Comparison of ENCODE assay signal across 15 cellular contexts in the genomic region with DNA sequence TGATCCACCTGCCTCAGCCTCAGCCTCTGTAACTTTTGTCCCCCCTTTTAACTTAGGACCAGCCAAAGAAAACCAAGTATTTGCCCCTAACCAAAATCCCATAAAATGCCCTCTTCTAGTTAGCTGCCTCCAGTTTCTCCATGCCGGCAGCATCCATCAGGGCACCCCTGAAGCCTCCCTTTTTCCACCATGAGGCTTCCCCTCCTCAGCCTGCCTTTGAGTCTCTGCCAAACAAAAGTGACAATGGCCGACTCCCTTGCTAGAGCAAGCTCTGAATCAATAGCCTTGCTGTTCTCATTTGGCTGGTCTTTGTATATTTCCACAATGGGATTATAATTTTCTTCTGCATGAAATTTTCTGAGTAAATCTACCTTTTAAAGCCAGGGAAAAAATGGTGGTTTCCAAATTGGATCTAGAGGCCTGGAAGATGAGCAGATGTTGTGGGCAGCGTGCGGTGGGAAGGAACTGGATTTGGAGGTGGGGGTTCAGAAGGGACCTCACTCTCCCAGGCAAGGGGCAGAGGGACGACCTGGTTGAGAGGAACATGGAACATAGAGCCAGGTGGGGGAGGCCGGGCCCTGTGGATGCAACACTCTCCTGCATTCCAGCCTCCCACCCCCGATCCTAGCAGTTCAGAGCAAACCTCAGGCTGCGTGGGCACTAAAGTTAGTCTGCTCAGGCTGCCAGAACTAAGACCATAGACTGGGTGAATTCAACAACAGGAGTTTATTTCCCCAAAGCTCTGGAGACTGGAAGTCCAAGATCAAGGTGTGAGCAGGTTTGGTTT.
"Had no signal": no experiment of that assay in that cellular context is flagged by ENCODE, and none has a peak within 500 bp of the region (broad histone marks: within the 10 kb centered on the region; RNA-seq: fewer than 3 reads in every experiment).

No MANE protein-coding gene starts in this region.

- H3K9me3 ChIP-seq: ascending aorta, lower lobe of right lung, transverse colon had no signal

- DNase-seq: activated CD4-positive, alpha-beta memory T cell treated with anti-CD3 and anti-CD28 coated beads for 36 hours; activated CD4-positive, alpha-beta T cell treated with anti-CD3 and anti-CD28 coated beads for 1 hour; activated T-cell treated with anti-CD3 and anti-CD28 coated beads, Interleukin-2, amount 50 U/mL, for 72 hours; central memory CD4-positive, alpha-beta T cell; cortex of kidney; effector memory CD8-positive, alpha-beta T cell; left cardiac atrium; lower lobe of right lung; SHP77; small intestine; transverse colon had no signal

- H3K4me1 ChIP-seq: ascending aorta, parathyroid adenoma had no signal

- H3K4me3 ChIP-seq: ascending aorta, lower lobe of right lung, transverse colon had no signal

- H3K27ac ChIP-seq: ascending aorta, lower lobe of right lung, parathyroid adenoma had no signal

- H3K36me3 ChIP-seq: ascending aorta, lower lobe of right lung, transverse colon had no signal

- H3K27me3 ChIP-seq: ascending aorta had no signal

- ATAC-seq: activated T-cell treated with anti-CD3 and anti-CD28 coated beads, Interleukin-2, amount 50 U/mL, for 72 hours; effector memory CD8-positive, alpha-beta T cell; left cardiac atrium; lower lobe of right lung; natural killer cell treated with Interleukin-12 subunit alpha and Interleukin-12 subunit beta and Interleukin-15 and Interleukin-18, amount 100 ng/mL, for 72 hours; right cardiac atrium had no signal
